ENCODE assay signal across 8 cellular contexts in the genomic region with DNA sequence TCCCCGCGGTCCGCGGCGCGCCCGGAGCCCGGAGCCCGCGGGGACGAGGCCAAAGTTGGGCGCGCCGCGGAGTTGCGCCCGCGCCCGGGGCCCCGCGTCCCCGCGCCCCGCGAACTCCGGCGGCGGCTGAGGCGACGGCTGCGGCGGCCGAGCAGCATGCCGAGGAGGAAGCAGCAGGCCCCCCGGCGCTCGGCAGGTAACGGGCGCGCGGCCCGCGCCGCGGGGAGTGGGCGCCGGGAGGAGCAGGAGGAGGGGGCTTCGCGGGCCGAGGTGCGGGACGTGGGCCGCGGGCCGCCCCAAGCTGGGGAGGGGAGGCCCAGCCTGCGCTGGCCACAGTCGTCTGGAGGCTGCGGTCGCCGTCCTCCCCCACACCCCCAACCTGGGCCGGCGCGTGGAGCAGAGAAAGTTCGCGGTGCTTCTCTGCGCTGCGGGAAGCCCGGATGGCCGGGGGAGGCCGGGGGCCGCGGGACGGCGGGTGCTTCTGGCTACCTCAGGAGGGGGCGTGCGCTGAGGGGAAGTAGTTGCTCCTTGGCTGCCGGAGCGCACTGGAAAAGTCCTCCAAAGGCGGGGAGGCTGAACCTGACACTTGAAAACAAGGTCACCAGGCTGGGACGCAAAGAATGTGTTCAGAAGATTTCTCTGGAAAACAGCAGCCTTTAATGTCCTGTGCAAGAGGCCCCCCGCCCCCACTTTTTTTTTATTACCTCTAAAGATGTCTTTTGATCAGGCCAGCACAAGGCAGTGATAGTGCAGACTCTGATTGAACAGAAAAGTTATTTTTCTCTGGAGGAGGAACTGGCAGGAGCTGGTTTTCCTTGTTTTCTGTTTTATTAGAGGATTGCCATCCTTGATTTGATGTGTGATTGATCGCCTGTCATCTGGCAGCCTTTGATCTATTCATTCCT. TPM values are rescaled to one million over a fixed set of nuclear protein-coding genes. Genes with fewer than 3 reads are reported as not detected.
DNase-seq lines count a peak whose midpoint lies in the region; ATAC-seq, FAIRE-seq and TF ChIP-seq lines count a peak whose summit lies in the region.

No MANE protein-coding gene starts in this region.

- peak overlapping the region; percentile 61 for H3K27ac ChIP-seq in DND-41 (ENCODE audit: low read length)

- peak overlapping the region; percentile 85 for H3K9ac ChIP-seq in DND-41 (ENCODE audit: low read depth, low read length)

- no peaks in the 10 kb centered on the region for H3K9me3 ChIP-seq in DND-41 (ENCODE audit: insufficient read depth, low read length, severe bottlenecking)

- peaks cover 12% of the 10 kb centered on the region; the same call in 1 of the 2 replicates for H3K36me3 ChIP-seq in DND-41 (ENCODE audit: insufficient read depth, low read length)

- peaks cover 12% of the 10 kb centered on the region for H3K36me3 Mint-ChIP-seq in activated CD8-positive, alpha-beta T cell treated with anti-CD3 and anti-CD28 coated beads for 36 hours (ENCODE audit: low read depth)
- H3K36me3 Mint-ChIP-seq in nephron progenitor cell (ENCODE audit: low read depth), result peaks cover 13% of the 10 kb centered on the region

- no peaks in the 10 kb centered on the region for H3K27me3 ChIP-seq in DND-41 (ENCODE audit: insufficient read depth, low read length, poor library complexity)

- no peak for FAIRE-seq in H54 (lab: Jason Lieb, UNC)

- DNase-seq in DND-41 (peak; percentile 54), fibroblast of gingiva (ENCODE audit: low read depth) (peak; percentile 29), nephron progenitor cell (peak; percentile 66), putamen (ENCODE audit: low spot score) (no peak), NCI-H187 (lab: John Stamatoyannopoulos, UW) (no peak), H54 (ENCODE audit: insufficient read length, low spot score) (no peak)
- DNase-seq in Jurkat, Clone E6-1 (ENCODE audit: low read depth, low spot score), result no peak
- DNase-seq in activated CD8-positive, alpha-beta T cell treated with anti-CD3 and anti-CD28 coated beads for 36 hours, result peak; percentile 47

- peaks cover 58% of the 10 kb centered on the region for H3K4me1 Mint-ChIP-seq in activated CD8-positive, alpha-beta T cell treated with anti-CD3 and anti-CD28 coated beads for 36 hours (ENCODE audit: low read depth)
- peaks cover 67% of the 10 kb centered on the region for H3K4me1 Mint-ChIP-seq in nephron progenitor cell

- intact Hi-C loops in activated CD8-positive, alpha-beta T cell treated with anti-CD3 and anti-CD28 coated beads for 36 hours (cut with micrococcal nuclease), result loop anchor here (5.0 kb wide), 1 partner anchor 35 kb away; no protein-coding TSS in a partner anchor

- peaks cover 24% of the 10 kb centered on the region for H4K20me1 ChIP-seq in DND-41 (ENCODE audit: insufficient read depth, low read length)

- peak overlapping the region; percentile 68 for H3K4me2 ChIP-seq in DND-41 (ENCODE audit: insufficient read depth, low read length)

- peak overlapping the region; percentile 52; the same call in 1 of the 2 replicates for H2AFZ ChIP-seq in DND-41 (ENCODE audit: low read depth, low read length)

- TF ChIP-seq POLR2A in H54 (IDR thresholded peaks at IDR 0.05; ENCODE audit: low read depth, low read length), result no peak

- TF ChIP-seq CTCF in DND-41 (IDR thresholded peaks at IDR 0.05; ENCODE audit: borderline replicate concordance, extremely low read depth, low read length, poor library complexity, severe bottlenecking) (no peak), nephron progenitor cell (IDR thresholded peaks at IDR 0.05) (no peak)
- no peak for TF ChIP-seq CTCF in activated CD8-positive, alpha-beta T cell treated with anti-CD3 and anti-CD28 coated beads for 36 hours (IDR thresholded peaks at IDR 0.05)

- H3K4me3 Mint-ChIP-seq in activated CD8-positive, alpha-beta T cell treated with anti-CD3 and anti-CD28 coated beads for 36 hours, result peak overlapping the region; percentile 76
- peak overlapping the region; percentile 89 for H3K4me3 Mint-ChIP-seq in nephron progenitor cell

- CTCF ChIA-PET in activated CD8-positive, alpha-beta T cell treated with anti-CD3 and anti-CD28 coated beads for 36 hours (lab: Charles Lee), result interaction anchor here (1.5 kb wide), 1 partner anchor 9 kb away, joined by 3 read pairs; no protein-coding TSS in a partner anchor

- ATAC-seq in DND-41 (ENCODE audit: insufficient read depth, low read depth), result peak; percentile 4; the same call in 1 of the 3 replicates
- no peak for ATAC-seq in activated CD8-positive, alpha-beta T cell treated with anti-CD3 and anti-CD28 coated beads for 36 hours

- no peaks in the 10 kb centered on the region for H3K9me3 Mint-ChIP-seq in activated CD8-positive, alpha-beta T cell treated with anti-CD3 and anti-CD28 coated beads for 36 hours
- H3K9me3 Mint-ChIP-seq in nephron progenitor cell, result no peaks in the 10 kb centered on the region

- H3K4me1 ChIP-seq in DND-41 (ENCODE audit: insufficient read depth, low read length), result peaks cover 69% of the 10 kb centered on the region

- POLR2A ChIA-PET in activated CD8-positive, alpha-beta T cell treated with anti-CD3 and anti-CD28 coated beads for 36 hours (lab: Charles Lee), result interaction anchor here (1.2 to 1.4 kb wide), 3 partner anchors 31 to 49 kb away, joined by 3 to 5 read pairs (median 3); no protein-coding TSS in a partner anchor

- H3K27me3 Mint-ChIP-seq in activated CD8-positive, alpha-beta T cell treated with anti-CD3 and anti-CD28 coated beads for 36 hours, result peaks cover 6% of the 10 kb centered on the region
- peaks cover 4% of the 10 kb centered on the region for H3K27me3 Mint-ChIP-seq in nephron progenitor cell (ENCODE audit: low read depth, poor library complexity)

- peak overlapping the region; percentile 44 to 96; a peak in 3 of 4 replicates for H3K4me3 ChIP-seq in DND-41 (ENCODE audit: low read depth in 1 of 2, low read length in 2 of 2)
- peak overlapping the region; percentile 57 for H3K4me3 ChIP-seq in Jurkat, Clone E6-1 (ENCODE audit: low read length)

- peak overlapping the region; percentile 60 for H3K27ac Mint-ChIP-seq in activated CD8-positive, alpha-beta T cell treated with anti-CD3 and anti-CD28 coated beads for 36 hours
- peak overlapping the region; percentile 53 for H3K27ac Mint-ChIP-seq in nephron progenitor cell

- peaks cover 86% of the 10 kb centered on the region for H3K79me2 ChIP-seq in DND-41 (ENCODE audit: insufficient read depth, low read length)

RNA-seq across cellular contexts. Expression of gene TSHZ1, which starts 1.4 kb away (rescaled TPM):
- polyA plus RNA-seq in Jurkat, Clone E6-1 (2012; ENCODE audit: insufficient read depth, insufficient read length), result 13.5 TPM
- total RNA-seq in activated CD8-positive, alpha-beta T cell treated with anti-CD3 and anti-CD28 coated beads for 36 hours, result 10 to 100 TPM; 10.8 to 11.0 TPM

RNA-seq across cellular contexts. Expression of gene PTGR3, which starts 3.0 kb away (rescaled TPM):
- 33.0 TPM for polyA plus RNA-seq in Jurkat, Clone E6-1 (2012; ENCODE audit: insufficient read depth, insufficient read length)
- 10 to 100 TPM; 20.0 to 21.1 TPM for total RNA-seq in activated CD8-positive, alpha-beta T cell treated with anti-CD3 and anti-CD28 coated beads for 36 hours

Comparison
In these comparisons a context has a peak if more than half of its experiments do, and no peak if none do; other contexts are left out.
1. DNase-seq: peak in DND-41 (single experiment), activated CD8-positive, alpha-beta T cell treated with anti-CD3 and anti-CD28 coated beads for 36 hours (single experiment), fibroblast of gingiva (single experiment) and nephron progenitor cell (single experiment); none in Jurkat, Clone E6-1 (single experiment), putamen (single experiment), NCI-H187 (0 of 2) and H54 (single experiment).